ENCODE assay signal across 22 cellular contexts in the genomic region with DNA sequence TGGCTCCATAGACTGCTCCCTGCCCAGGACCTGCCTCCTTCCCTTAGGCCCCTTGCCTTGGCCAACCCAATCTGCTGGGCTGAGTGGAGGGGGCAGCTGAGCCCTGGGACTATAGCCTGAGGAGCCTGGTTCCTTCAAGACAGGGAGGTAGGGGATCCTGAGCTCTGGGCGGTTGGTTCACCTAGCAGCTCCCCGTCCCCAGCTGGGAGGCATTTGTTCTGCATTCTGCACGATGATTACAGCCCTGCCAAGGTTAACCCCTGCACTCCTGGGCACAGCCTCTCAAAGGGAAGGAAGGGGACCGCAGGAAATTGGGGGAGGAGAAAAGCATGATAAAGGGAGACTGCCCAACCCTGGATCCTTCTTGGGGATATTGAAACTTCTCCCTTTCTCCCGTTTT. TPM values are rescaled to one million over a fixed set of nuclear protein-coding genes. Genes with fewer than 3 reads are reported as not detected.
DNase-seq lines count a peak whose midpoint lies in the region; ATAC-seq and TF ChIP-seq lines count a peak whose summit lies in the region.
"Had no signal": no experiment of that assay in that cellular context is flagged by ENCODE, and none has a peak within 500 bp of the region (broad histone marks: within the 10 kb centered on the region; RNA-seq: fewer than 3 reads in every experiment).

No MANE protein-coding gene starts in this region.

- no peak for TF ChIP-seq CTCF in right atrium auricular region (IDR thresholded peaks at IDR 0.05)
- TF ChIP-seq CTCF in body of pancreas (IDR thresholded peaks at IDR 0.05): no peak
- no peak for TF ChIP-seq CTCF in nephron (IDR thresholded peaks at IDR 0.05; ENCODE audit: unreplicated experiment in 3 of 3)
- TF ChIP-seq CTCF in CD4-positive, alpha-beta T cell (IDR thresholded peaks at IDR 0.05): no peak

- CTCF ChIA-PET in CD4-positive, alpha-beta T cell (lab: Charles Lee): interaction anchor here (2.6 kb wide), 1 partner anchor 10 kb away, joined by 9 read pairs; no protein-coding TSS in a partner anchor

- H3K9me3 ChIP-seq in right atrium auricular region: no peaks in the 10 kb centered on the region
- no peaks in the 10 kb centered on the region for H3K9me3 ChIP-seq in body of pancreas
- H3K9me3 ChIP-seq in CD4-positive, alpha-beta T cell (ENCODE audit: control insufficient read depth, low read length): no peaks in the 10 kb centered on the region

- H3K27me3 Mint-ChIP-seq in nephron (ENCODE audit: low read depth): no peaks in the 10 kb centered on the region
- H3K27me3 Mint-ChIP-seq in activated T-cell treated with anti-CD3 and anti-CD28 coated beads, Interleukin-2, amount 50 U/mL, for 24 hours: peaks cover 50% of the 10 kb centered on the region
- peaks cover 55% of the 10 kb centered on the region for H3K27me3 Mint-ChIP-seq in CD4-positive, alpha-beta T cell

- H3K4me1 ChIP-seq in right atrium auricular region (peaks cover 0 to 51% of the 10 kb centered on the region in 2 donors), body of pancreas (peaks cover 59% of the 10 kb centered on the region)

- DNase-seq in right atrium auricular region (ENCODE audit: low spot score) (no peak), cardiac septum (ENCODE audit: low spot score) (no peak), body of pancreas (no peak), epidermal melanocyte (ENCODE audit: insufficient read length, low spot score) (no peak), NCI-H748 treated with DMSO at 0.1 percent for 48 hours (lab: John Stamatoyannopoulos, UW) (no peak)
- no peak for DNase-seq in activated T-cell treated with anti-CD3 and anti-CD28 coated beads, Interleukin-2, amount 50 U/mL, for 24 hours
- DNase-seq in CD4-positive, alpha-beta T cell: no peak
- DNase-seq: activated CD4-positive, alpha-beta memory T cell treated with anti-CD3 and anti-CD28 coated beads, Interleukin-2, amount 10 ng/mL, durations not matched to agents 7 days and 5 days; activated T-cell treated with anti-CD3 and anti-CD28 coated beads, Interleukin-2, amount 50 U/mL, for 4 hours; CD4-positive, CD25-positive, alpha-beta regulatory T cell; naive B cell; NCI-H146; SHP77 treated with DMSO at 0.1 percent for 48 hours; WERI-Rb-1 had no signal

- POLR2A ChIA-PET in CD4-positive, alpha-beta T cell (lab: Charles Lee): no interaction called here

- peak overlapping the region; percentile 55 to 58 for H3K27ac ChIP-seq in right atrium auricular region
- peak overlapping the region; percentile 96 to 100 (median 99) for H3K27ac ChIP-seq in body of pancreas
- H3K27ac ChIP-seq in CD4-positive, alpha-beta T cell (ENCODE audit: low read depth, low read length): no peak overlapping the region
- H3K27ac ChIP-seq: WERI-Rb-1 had no signal

- TF ChIP-seq POLR2A in body of pancreas (IDR thresholded peaks at IDR 0.05): no peak

- H3K9me3 Mint-ChIP-seq in nephron: no peaks in the 10 kb centered on the region
- no peaks in the 10 kb centered on the region for H3K9me3 Mint-ChIP-seq in activated T-cell treated with anti-CD3 and anti-CD28 coated beads, Interleukin-2, amount 50 U/mL, for 24 hours
- no peaks in the 10 kb centered on the region for H3K9me3 Mint-ChIP-seq in CD4-positive, alpha-beta T cell
- H3K9me3 Mint-ChIP-seq: activated CD4-positive, alpha-beta memory T cell treated with anti-CD3 and anti-CD28 coated beads, Interleukin-2, amount 10 ng/mL, durations not matched to agents 7 days and 5 days; activated naive CD4-positive, alpha-beta T cell treated with anti-CD3 and anti-CD28 coated beads, Interleukin-2, amount 50 U/mL, for 24 hours; activated T-cell treated with anti-CD3 and anti-CD28 coated beads, Interleukin-2, amount 50 U/mL, for 4 hours; CD4-positive, CD25-positive, alpha-beta regulatory T cell; dendritic cell treated with granulocyte-macrophage colony-stimulating factor and Interleukin-4, amounts not matched to agents 40 ng/mL and 50 ng/mL, for 4 days; naive B cell had no signal

- no peaks in the 10 kb centered on the region for H3K36me3 Mint-ChIP-seq in nephron (ENCODE audit: low read depth)
- H3K36me3 Mint-ChIP-seq in activated T-cell treated with anti-CD3 and anti-CD28 coated beads, Interleukin-2, amount 50 U/mL, for 24 hours (ENCODE audit: low read depth): no peaks in the 10 kb centered on the region
- no peaks in the 10 kb centered on the region for H3K36me3 Mint-ChIP-seq in CD4-positive, alpha-beta T cell (ENCODE audit: low read depth)
- H3K36me3 Mint-ChIP-seq: activated naive CD4-positive, alpha-beta T cell treated with anti-CD3 and anti-CD28 coated beads, Interleukin-2, amount 50 U/mL, for 24 hours; CD4-positive, CD25-positive, alpha-beta regulatory T cell; naive B cell had no signal

- H3K4me1 Mint-ChIP-seq in nephron: peaks cover 49% of the 10 kb centered on the region
- peaks cover 10% of the 10 kb centered on the region for H3K4me1 Mint-ChIP-seq in activated T-cell treated with anti-CD3 and anti-CD28 coated beads, Interleukin-2, amount 50 U/mL, for 24 hours (ENCODE audit: low read depth)
- H3K4me1 Mint-ChIP-seq in CD4-positive, alpha-beta T cell (ENCODE audit: low read depth): peaks cover 8% of the 10 kb centered on the region

- 3 to 4% methylated on average over 4 to 5 of the region's 5 CpGs for WGBS in body of pancreas, 2 donors

- H3K27ac Mint-ChIP-seq in nephron: peak overlapping the region; percentile 45 to 89 (median 82)
- H3K27ac Mint-ChIP-seq in activated T-cell treated with anti-CD3 and anti-CD28 coated beads, Interleukin-2, amount 50 U/mL, for 24 hours: no peak overlapping the region
- no peak overlapping the region for H3K27ac Mint-ChIP-seq in CD4-positive, alpha-beta T cell
- H3K27ac Mint-ChIP-seq: activated CD4-positive, alpha-beta memory T cell treated with anti-CD3 and anti-CD28 coated beads, Interleukin-2, amount 10 ng/mL, durations not matched to agents 7 days and 5 days; dendritic cell treated with granulocyte-macrophage colony-stimulating factor and Interleukin-4, amounts not matched to agents 40 ng/mL and 50 ng/mL, for 4 days had no signal

- no peak for ATAC-seq in body of pancreas
- ATAC-seq in CD4-positive, alpha-beta T cell (ENCODE audit: poor library complexity): no peak
- ATAC-seq: activated T-cell treated with anti-CD3 and anti-CD28 coated beads, Interleukin-2, amount 50 U/mL, for 4 hours had no signal

- peak overlapping the region; percentile 35 to 71 (median 61) for H3K4me3 Mint-ChIP-seq in nephron
- no peak overlapping the region for H3K4me3 Mint-ChIP-seq in activated T-cell treated with anti-CD3 and anti-CD28 coated beads, Interleukin-2, amount 50 U/mL, for 24 hours
- H3K4me3 Mint-ChIP-seq in CD4-positive, alpha-beta T cell: no peak overlapping the region
- H3K4me3 Mint-ChIP-seq: activated CD4-positive, alpha-beta memory T cell treated with anti-CD3 and anti-CD28 coated beads, Interleukin-2, amount 10 ng/mL, durations not matched to agents 7 days and 5 days; activated T-cell treated with anti-CD3 and anti-CD28 coated beads, Interleukin-2, amount 50 U/mL, for 4 hours; dendritic cell treated with granulocyte-macrophage colony-stimulating factor and Interleukin-4, amounts not matched to agents 40 ng/mL and 50 ng/mL, for 4 days; naive B cell had no signal

- no peaks in the 10 kb centered on the region for H3K27me3 ChIP-seq in right atrium auricular region
- no peaks in the 10 kb centered on the region for H3K27me3 ChIP-seq in body of pancreas
- peaks cover 24% of the 10 kb centered on the region for H3K27me3 ChIP-seq in CD4-positive, alpha-beta T cell (ENCODE audit: control insufficient read depth, insufficient read depth, low read length)

- H3K4me3 ChIP-seq in right atrium auricular region (no peak overlapping the region), body of pancreas (no peak overlapping the region)

- intact Hi-C loops in cardiac septum (cut with DNase I) (no loop called here), body of pancreas (cut with DNase I) (no loop called here)
- intact Hi-C loops in CD4-positive, alpha-beta T cell (cut with DNase I, micrococcal nuclease): no loop called here

- H3K36me3 ChIP-seq in right atrium auricular region (no peaks in the 10 kb centered on the region), body of pancreas (replicated peaks in 1 of 2; ENCODE audit: insufficient read depth in 1 of 2, low read depth in 2 of 2) (no peaks in the 10 kb centered on the region)
- H3K36me3 ChIP-seq: WERI-Rb-1 had no signal

RNA-seq across cellular contexts. Expression of a gene that starts 3.5 kb away (rescaled TPM):
- total RNA-seq in right atrium auricular region: 10 to 100 TPM; 20.7 to 34.8 TPM
- total RNA-seq in cardiac septum: 18.8 TPM
- 10 to 100 TPM; 73.2 to 84.7 TPM for total RNA-seq in body of pancreas
- total RNA-seq in CD4-positive, alpha-beta T cell: not detected
- total RNA-seq: CD4-positive, CD25-positive, alpha-beta regulatory T cell had no signal

RNA-seq across cellular contexts. Expression of a gene that starts 23.1 kb away (rescaled TPM):
- total RNA-seq in right atrium auricular region (not detected), cardiac septum (not detected), body of pancreas (10 to 100 TPM; 19.2 to 68.9 TPM)
- total RNA-seq in CD4-positive, alpha-beta T cell: 1 to 10 TPM; 2.6 to 3.0 TPM
- total RNA-seq: activated CD4-positive, alpha-beta memory T cell treated with anti-CD3 and anti-CD28 coated beads, Interleukin-2, amount 10 ng/mL, durations not matched to agents 7 days and 5 days; activated T-cell treated with anti-CD3 and anti-CD28 coated beads, Interleukin-2, amount 50 U/mL, for 4 hours; CD4-positive, CD25-positive, alpha-beta regulatory T cell; epithelial cell of proximal tubule; frontal cortex; MCF 10A; NCI-H460 had no signal

RNA-seq across cellular contexts. Expression of a gene that starts 37.5 kb away (rescaled TPM):
- total RNA-seq in right atrium auricular region (1 to 10 TPM; 4.2 to 5.8 TPM), cardiac septum (6.0 TPM), body of pancreas (10 to 100 TPM; 17.4 to 28.7 TPM)
- total RNA-seq in CD4-positive, alpha-beta T cell: under 1 TPM; 0.20 to 0.63 TPM
- total RNA-seq: CD4-positive, CD25-positive, alpha-beta regulatory T cell; T-helper 1 cell treated with Interleukin-12 subunit alpha and Interleukin-12 subunit beta and Interleukin-4 antibody, amounts not matched to agents 30 ng/mL and 1 ng/mL, for 36 hours had no signal

RNA-seq across cellular contexts. Expression of a gene that starts 51.9 kb away (rescaled TPM):
- 10 to 100 TPM; 17.7 to 29.0 TPM for total RNA-seq in right atrium auricular region
- total RNA-seq in cardiac septum: 32.5 TPM
- total RNA-seq in body of pancreas: 10 to 100 TPM; 38.4 to 42.5 TPM
- total RNA-seq in CD4-positive, alpha-beta T cell: 10 to 100 TPM; 57.0 to 60.9 TPM

Comparison
In these comparisons a context has a peak if more than half of its experiments do, and no peak if none do; other contexts are left out.
1. H3K27ac Mint-ChIP-seq: peak in nephron (3 of 3); none in activated T-cell treated with anti-CD3 and anti-CD28 coated beads, Interleukin-2, amount 50 U/mL, for 24 hours (single experiment) and CD4-positive, alpha-beta T cell (single experiment).
2. H3K4me3 Mint-ChIP-seq: peak in nephron (3 of 3); none in activated T-cell treated with anti-CD3 and anti-CD28 coated beads, Interleukin-2, amount 50 U/mL, for 24 hours (single experiment) and CD4-positive, alpha-beta T cell (single experiment).
3. RNA of a gene that starts 3.5 kb away (total RNA-seq): 73.2 to 84.7 TPM in body of pancreas, 20.7 to 34.8 TPM in right atrium auricular region and 18.8 TPM in cardiac septum (single experiment); not detected in CD4-positive, alpha-beta T cell; every median in the first group is over 10 times any median in the second.
4. RNA of a gene that starts 23.1 kb away (total RNA-seq): 19.2 to 68.9 TPM in body of pancreas; 2.6 to 3.0 TPM in CD4-positive, alpha-beta T cell, not detected in cardiac septum (single experiment) and not detected in right atrium auricular region; every median in the first group is over 4 times any median in the second.